ENCODE assay signal across 19 cellular contexts in the genomic region with DNA sequence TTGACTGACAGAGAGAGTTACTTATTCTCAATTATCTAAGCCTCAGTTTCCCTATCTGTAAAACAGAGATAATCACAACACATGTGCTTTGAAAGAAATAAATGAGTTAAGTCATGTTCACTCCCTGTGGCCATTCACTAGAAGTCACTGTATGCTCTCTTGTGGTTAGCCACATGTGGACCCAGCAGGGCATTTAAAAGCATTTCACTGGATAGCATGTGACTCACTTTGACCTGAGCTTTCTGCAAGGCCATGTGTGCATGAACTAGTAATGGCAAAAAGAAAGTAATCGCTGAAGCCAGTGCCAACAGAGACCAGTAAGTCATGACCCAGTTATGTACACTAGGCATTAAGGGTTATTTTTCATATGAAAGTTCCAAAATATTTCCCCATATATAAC.
A peak's percentile ranks its signal among the peaks of the same experiment; 100 is the strongest.
DNase-seq lines count a peak whose midpoint lies in the region; ATAC-seq and TF ChIP-seq lines count a peak whose summit lies in the region.
"Had no signal": no experiment of that assay in that cellular context is flagged by ENCODE, and none has a peak within 500 bp of the region (broad histone marks: within the 10 kb centered on the region; RNA-seq: fewer than 3 reads in every experiment).

No MANE protein-coding gene starts in this region.

- no peaks in the 10 kb centered on the region for H3K79me2 ChIP-seq in H9 (ENCODE audit: insufficient read depth, low read length)

- H4K5ac ChIP-seq in H9 (ENCODE audit: insufficient read length, low read depth, low read length): no peak overlapping the region

- H2BK120ac ChIP-seq in H9 (ENCODE audit: low read depth, low read length, poor library complexity, severe bottlenecking): no peak overlapping the region

- ATAC-seq in GM18909 (IDR thresholded peaks at IDR 0.05; ENCODE audit: poor library complexity, unreplicated experiment): no peak
- ATAC-seq: activated naive CD4-positive, alpha-beta T cell treated with anti-CD3 and anti-CD28 coated beads, Interleukin-2, amount 50 U/mL, for 72 hours had no signal

- no peaks in the 10 kb centered on the region for H3K27me3 ChIP-seq in H9 (ENCODE audit: insufficient read depth, low read length)
- H3K27me3 ChIP-seq: BE2C, neural progenitor cell, right atrium auricular region had no signal

- in situ Hi-C loops in astrocyte of the spinal cord (cut with HindIII; ENCODE audit: low sequenced_read_pairs): no loop called here

- no CpG with 5 or more reads among the region's 1 CpG for WGBS in H9 (ENCODE audit: extremely low coverage, insufficient read length, low lambda C conversion rate)

- no peak overlapping the region for H3T11ph ChIP-seq in H9 (ENCODE audit: low read length)

- peaks cover 0 to 10% (median 2%) of the 10 kb centered on the region in 3 experiments for H3K36me3 Mint-ChIP-seq in H9 (ENCODE audit: insufficient read depth in 1 of 3, low read depth in 3 of 3)
- H3K36me3 Mint-ChIP-seq: neural progenitor cell had no signal

- TF ChIP-seq CTCF in astrocyte of the spinal cord (IDR thresholded peaks at IDR 0.05; ENCODE audit: low read depth, low read length): no peak
- no peak for TF ChIP-seq CTCF in H9 (conservative IDR thresholded peaks at IDR 0.05)

- H3K23ac ChIP-seq in H9 (ENCODE audit: insufficient read length, low read depth, low read length): no peak overlapping the region

- no peak overlapping the region for H3K9ac ChIP-seq in H9 (ENCODE audit: extremely low read depth, insufficient read length, low read length)
- H3K9ac ChIP-seq: neural progenitor cell had no signal

- H3K4me3 Mint-ChIP-seq in H9: no peak overlapping the region
- H3K4me3 Mint-ChIP-seq: neural progenitor cell had no signal

- no peaks in the 10 kb centered on the region for H3K9me3 ChIP-seq in H9 (ENCODE audit: control insufficient read depth, low read depth, low read length)
- H3K9me3 ChIP-seq: BE2C had no signal

- no peak overlapping the region for H2BK5ac ChIP-seq in H9 (ENCODE audit: insufficient read length, low read length)

- H4K91ac ChIP-seq in H9 (ENCODE audit: insufficient read length, low read depth, low read length): no peak overlapping the region

- no peaks in the 10 kb centered on the region for H4K20me1 ChIP-seq in H9 (ENCODE audit: control insufficient read depth, insufficient read depth, insufficient read length)

- no peak overlapping the region for H3K14ac ChIP-seq in H9 (ENCODE audit: insufficient read depth, low read length)

- H3K4me2 ChIP-seq in H9 (ENCODE audit: insufficient read depth, insufficient read length, low read length): no peak overlapping the region
- H3K4me2 ChIP-seq: neural progenitor cell had no signal

- no peaks in the 10 kb centered on the region for H3K23me2 ChIP-seq in H9 (ENCODE audit: insufficient read length, low read depth, low read length, poor library complexity, severe bottlenecking)

- DNase-seq in EH (ENCODE audit: low read depth) (peak; percentile 84), LHCN-M2 (ENCODE audit: low read depth) (peak; percentile 93), astrocyte of the spinal cord (ENCODE audit: low read depth, low spot score) (peak; percentile 79), kidney glomerular epithelial cell (lab: John Stamatoyannopoulos, UW) (peak; percentile 30), H9 (no peak), NCI-H2081 treated with DMSO at 0.1 percent for 48 hours (lab: John Stamatoyannopoulos, UW) (no peak)
- DNase-seq in stimulated activated CD4-positive, alpha-beta T cell treated with anti-CD3 and anti-CD28 coated beads, Interleukin-15, amount 100 ng/mL, for 24 hours: no peak
- DNase-seq: activated CD4-positive, alpha-beta T cell treated with anti-CD3 and anti-CD28 coated beads for 48 hours; BE2C; caudate nucleus; glutamatergic neuron; GOT3; NCI-H1105 treated with DMSO at 0.1 percent for 48 hours; SHP77; stimulated activated CD4-positive, alpha-beta T cell treated with anti-CD3 and anti-CD28 coated beads, Interleukin-1b, Interleukin-23, amount 100 ng/mL, for 48 hours had no signal

- no peak overlapping the region for H3K18ac ChIP-seq in H9 (ENCODE audit: insufficient read length, low read depth, low read length)

- no peaks in the 10 kb centered on the region for H3K79me1 ChIP-seq in H9 (ENCODE audit: insufficient read depth, low read depth, low read length, poor library complexity, severe bottlenecking)

- H3K4me1 Mint-ChIP-seq in H9: no peaks in the 10 kb centered on the region

- H3K56ac ChIP-seq in H9 (ENCODE audit: insufficient read length, low read depth, low read length): no peak overlapping the region

- no peak overlapping the region for H3K27ac Mint-ChIP-seq in H9
- H3K27ac Mint-ChIP-seq: activated naive CD4-positive, alpha-beta T cell treated with anti-CD3 and anti-CD28 coated beads, Interleukin-2, amount 50 U/mL, for 72 hours; neural progenitor cell had no signal

- no peak overlapping the region for H2BK15ac ChIP-seq in H9 (ENCODE audit: low read depth, low read length)

- no peaks in the 10 kb centered on the region for H3K4me1 ChIP-seq in H9 (ENCODE audit: insufficient read depth, low read length)
- H3K4me1 ChIP-seq: BE2C, neural progenitor cell, right atrium auricular region had no signal

- peaks cover 23 to 34% of the 10 kb centered on the region in 2 experiments for H3K9me3 Mint-ChIP-seq in H9

- H2BK12ac ChIP-seq in H9 (ENCODE audit: insufficient read length, low read depth, low read length): no peak overlapping the region

- no peak overlapping the region for H2AFZ ChIP-seq in H9 (ENCODE audit: low read length)
- H2AFZ ChIP-seq: neural progenitor cell had no signal

- no peak overlapping the region for H2AK5ac ChIP-seq in H9 (ENCODE audit: insufficient read length, low read length)

- H3K4ac ChIP-seq in H9 (ENCODE audit: low read depth, low read length): no peak overlapping the region

- no peak overlapping the region for H2BK20ac ChIP-seq in H9 (ENCODE audit: low read depth, low read length, poor library complexity, severe bottlenecking)

- H4K8ac ChIP-seq in H9 (replicated peaks; ENCODE audit: insufficient read length, low read depth, low read length): no peak overlapping the region

- no peak overlapping the region for H3K4me3 ChIP-seq in astrocyte of the spinal cord (ENCODE audit: low read depth, low read length)
- H3K4me3 ChIP-seq: neural progenitor cell, right atrium auricular region had no signal

- no peaks in the 10 kb centered on the region; the same call in 1 of the 2 replicates for H3K27me3 Mint-ChIP-seq in H9 (ENCODE audit: low read depth)

- no peak overlapping the region for H3K27ac ChIP-seq in H9 (ENCODE audit: insufficient read length, low read depth, low read length)
- H3K27ac ChIP-seq: neural progenitor cell, right atrium auricular region had no signal

Comparison
In these comparisons a context has a peak if more than half of its experiments do, and no peak if none do; other contexts are left out.
1. DNase-seq: peak in EH (single experiment), LHCN-M2 (single experiment), astrocyte of the spinal cord (single experiment) and kidney glomerular epithelial cell (single experiment); none in H9 (single experiment), stimulated activated CD4-positive, alpha-beta T cell treated with anti-CD3 and anti-CD28 coated beads, Interleukin-15, amount 100 ng/mL, for 24 hours (single experiment) and NCI-H2081 treated with DMSO at 0.1 percent for 48 hours (single experiment).